15 cellular contexts compared by ENCODE assay signal in the genomic region with DNA sequence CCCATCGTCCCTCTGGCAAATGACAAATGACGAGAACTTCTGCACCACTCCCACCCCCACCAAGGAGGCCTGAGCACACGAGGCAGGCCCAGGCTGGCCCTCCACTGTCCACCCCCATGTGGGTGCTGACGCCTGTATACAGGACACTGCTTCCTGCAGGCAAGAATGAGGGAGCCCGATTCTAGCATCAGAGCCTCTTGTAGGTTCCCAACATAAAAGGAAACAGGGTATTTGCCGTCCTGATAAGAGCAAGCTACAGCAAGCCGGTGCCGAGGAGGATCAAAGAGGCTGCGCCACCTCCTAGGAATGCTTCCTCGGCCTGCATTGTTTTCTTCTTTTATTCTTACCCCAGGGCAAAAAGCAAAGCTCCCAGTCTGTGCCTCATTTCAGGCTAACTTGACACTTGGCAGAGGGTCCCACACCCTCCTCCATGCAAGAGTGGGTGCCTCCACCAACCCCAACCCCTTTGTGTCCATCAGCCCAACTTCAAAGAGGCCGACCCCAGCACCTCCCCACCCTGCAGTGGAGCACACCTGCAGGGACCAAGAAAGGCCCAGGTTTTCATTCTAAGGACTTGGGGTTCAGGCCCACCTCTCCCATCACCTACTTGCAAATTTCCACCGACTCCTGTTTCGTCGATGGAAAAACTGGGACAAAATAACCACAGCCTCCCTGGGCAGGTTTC. TPM values are rescaled to one million over a fixed set of nuclear protein-coding genes. Genes with fewer than 3 reads are reported as not detected.
DNase-seq lines count a peak whose midpoint lies in the region; ATAC-seq and TF ChIP-seq lines count a peak whose summit lies in the region.
"Had no signal": no experiment of that assay in that cellular context is flagged by ENCODE, and none has a peak within 500 bp of the region (broad histone marks: within the 10 kb centered on the region; RNA-seq: fewer than 3 reads in every experiment).

No MANE protein-coding gene starts in this region.

- no peak overlapping the region for H2AFZ ChIP-seq in neuronal stem cell (ENCODE audit: low read length)

- H3K4me3 Mint-ChIP-seq in stimulated activated naive CD8-positive, alpha-beta T cell treated with anti-CD3 and anti-CD28 coated beads, Interleukin-15, amount 100 ng/mL, for 72 hours, result no peak overlapping the region
- H3K4me3 Mint-ChIP-seq: CD8-positive, alpha-beta memory T cell; immature natural killer cell; stimulated activated naive CD8-positive, alpha-beta T cell treated with anti-CD3 and anti-CD28 coated beads, Interleukin-15, Interleukin-2, amounts not matched to agents 100 ng/mL and 50 ng/mL, for 24 hours; T-helper 17 cell had no signal

- WGBS in esophagus squamous epithelium, 2 donors, result 49 to 50% methylated on average over 7 to 8 of the region's 14 CpGs
- WGBS in neuronal stem cell (ENCODE audit: extremely low coverage in 2 of 2, insufficient read length in 2 of 2, insufficient replicate concordance in 1 of 2), 2 donors, result no CpG with 5 or more reads among the region's 14 CpGs
- WGBS in aorta, 2 donors, result 55% methylated on average over 14 of the region's 14 CpGs

- peak overlapping the region; percentile 39 for H2BK15ac ChIP-seq in neuronal stem cell (ENCODE audit: low read length)

- H3K4me1 ChIP-seq in esophagus squamous epithelium (peaks cover 10 to 29% (median 19%) of the 10 kb centered on the region in 3 donors), neuronal stem cell (ENCODE audit: control insufficient read depth in 2 of 2, insufficient read depth in 1 of 2, low read depth in 1 of 2, low read length in 2 of 2) (peaks cover 0 to 11% of the 10 kb centered on the region in 2 donors), aorta (ENCODE audit: control insufficient read depth in 1 of 2, insufficient read depth in 2 of 2, low read length in 2 of 2) (peaks cover 0 to 3% of the 10 kb centered on the region in 2 donors)

- no peak overlapping the region for H2BK5ac ChIP-seq in neuronal stem cell (ENCODE audit: low read length)

- H3K27ac ChIP-seq in esophagus squamous epithelium (peak overlapping the region; percentile 7 to 54 (median 34)), neuronal stem cell (replicated peaks; ENCODE audit: low read length) (no peak overlapping the region), aorta (ENCODE audit: low read depth in 1 of 2, low read length in 2 of 2) (peak overlapping the region in 1 of 2 donors; percentile 43)
- H3K27ac ChIP-seq: dorsolateral prefrontal cortex had no signal

- H3K9ac ChIP-seq in neuronal stem cell (ENCODE audit: low read depth, low read length, poor library complexity), result peak overlapping the region; percentile 34

- H3K9me3 ChIP-seq in esophagus squamous epithelium (no peaks in the 10 kb centered on the region), neuronal stem cell (replicated peaks in 1 of 2; ENCODE audit: control insufficient read depth in 2 of 2, insufficient read depth in 1 of 2, low read depth in 1 of 2, low read length in 2 of 2) (peaks cover 0 to 3% of the 10 kb centered on the region in 2 donors), aorta (ENCODE audit: control insufficient read depth, low read length) (no peaks in the 10 kb centered on the region)

- H3K9me3 Mint-ChIP-seq in stimulated activated naive CD8-positive, alpha-beta T cell treated with anti-CD3 and anti-CD28 coated beads, Interleukin-15, amount 100 ng/mL, for 72 hours, result no peaks in the 10 kb centered on the region
- H3K9me3 Mint-ChIP-seq: immature natural killer cell; stimulated activated naive CD8-positive, alpha-beta T cell treated with anti-CD3 and anti-CD28 coated beads, Interleukin-15, Interleukin-2, amounts not matched to agents 100 ng/mL and 50 ng/mL, for 24 hours had no signal

- no peak overlapping the region for H3K4ac ChIP-seq in neuronal stem cell (ENCODE audit: low read length)

- H3K27me3 ChIP-seq in esophagus squamous epithelium, result no peaks in the 10 kb centered on the region
- H3K27me3 ChIP-seq in neuronal stem cell (ENCODE audit: control insufficient read depth in 3 of 3, insufficient read depth in 3 of 3, low read depth in 1 of 3, low read length in 3 of 3), result no peaks in the 10 kb centered on the region
- H3K27me3 ChIP-seq in aorta (ENCODE audit: control insufficient read depth in 1 of 2, insufficient read depth in 2 of 2, low read length in 1 of 2), result no peaks in the 10 kb centered on the region
- H3K27me3 ChIP-seq: dorsolateral prefrontal cortex had no signal

- no peak for DNase-seq in stimulated activated naive CD8-positive, alpha-beta T cell treated with anti-CD3 and anti-CD28 coated beads, Interleukin-15, amount 100 ng/mL, for 72 hours
- DNase-seq in stimulated activated naive CD8-positive, alpha-beta T cell treated with anti-CD3 and anti-CD28 coated beads, Interleukin-15, Interleukin-2, amounts not matched to agents 100 U/mL and 50 U/mL, for 24 hours, result no peak
- DNase-seq in esophagus squamous epithelium (lab: John Stamatoyannopoulos, UW) (no peak), neuronal stem cell (ENCODE audit: low spot score) (no peak), aorta (no peak), NCI-H1105 treated with DMSO at 0.1 percent for 48 hours (lab: John Stamatoyannopoulos, UW) (no peak), H4 (ENCODE audit: low spot score) (no peak)
- no peak for DNase-seq in activated CD4-positive, alpha-beta T cell treated with anti-CD3 and anti-CD28 coated beads, Interleukin-2, amount 50 U/mL, for 4 hours
- DNase-seq: activated CD4-positive, CD25-positive, alpha-beta regulatory T cell treated with anti-CD3 and anti-CD28 coated beads, Interleukin-2, amount 50 U/mL, for 72 hours; CD8-positive, alpha-beta memory T cell; dorsolateral prefrontal cortex; immature natural killer cell; NCI-H524; T-helper 17 cell had no signal

- TF ChIP-seq POLR2A in esophagus squamous epithelium (IDR thresholded peaks at IDR 0.05), result no peak

- H3K79me1 ChIP-seq in neuronal stem cell (ENCODE audit: low read depth, low read length), result peaks cover 4% of the 10 kb centered on the region

- H3K4me1 Mint-ChIP-seq in stimulated activated naive CD8-positive, alpha-beta T cell treated with anti-CD3 and anti-CD28 coated beads, Interleukin-15, amount 100 ng/mL, for 72 hours, result no peaks in the 10 kb centered on the region
- H3K4me1 Mint-ChIP-seq: CD8-positive, alpha-beta memory T cell; immature natural killer cell; T-helper 17 cell had no signal

- no peak overlapping the region for H3K14ac ChIP-seq in neuronal stem cell (ENCODE audit: low read length)

- peak overlapping the region; percentile 63 for H2AK5ac ChIP-seq in neuronal stem cell (ENCODE audit: low read depth, low read length)

- no peaks in the 10 kb centered on the region for H3K27me3 Mint-ChIP-seq in stimulated activated naive CD8-positive, alpha-beta T cell treated with anti-CD3 and anti-CD28 coated beads, Interleukin-15, amount 100 ng/mL, for 72 hours
- H3K27me3 Mint-ChIP-seq: CD8-positive, alpha-beta memory T cell; stimulated activated naive CD8-positive, alpha-beta T cell treated with anti-CD3 and anti-CD28 coated beads, Interleukin-15, Interleukin-2, amounts not matched to agents 100 ng/mL and 50 ng/mL, for 24 hours; T-helper 17 cell had no signal

- no peak overlapping the region for H4K8ac ChIP-seq in neuronal stem cell (ENCODE audit: low read depth, low read length)

- no peak overlapping the region for H2BK120ac ChIP-seq in neuronal stem cell (ENCODE audit: low read depth, low read length)

- ATAC-seq in stimulated activated naive CD8-positive, alpha-beta T cell treated with anti-CD3 and anti-CD28 coated beads, Interleukin-15, amount 100 ng/mL, for 72 hours, result peak; percentile 26
- no peak for ATAC-seq in stimulated activated naive CD8-positive, alpha-beta T cell treated with anti-CD3 and anti-CD28 coated beads, Interleukin-15, Interleukin-2, amounts not matched to agents 100 U/mL and 50 U/mL, for 24 hours
- ATAC-seq in aorta (ENCODE audit: low FRiP score), result peak; percentile 24
- ATAC-seq: T-helper 17 cell had no signal

- H3K36me3 ChIP-seq in esophagus squamous epithelium, result no peaks in the 10 kb centered on the region
- H3K36me3 ChIP-seq in neuronal stem cell (replicated peaks in 1 of 2; ENCODE audit: control insufficient read depth in 2 of 2, insufficient read depth in 2 of 2, low read length in 2 of 2), result peaks cover 0 to 7% of the 10 kb centered on the region in 2 donors
- H3K36me3 ChIP-seq in aorta (ENCODE audit: control insufficient read depth in 1 of 2, insufficient read depth in 2 of 2, low read length in 1 of 2), result no peaks in the 10 kb centered on the region

- intact Hi-C loops in esophagus squamous epithelium (cut with DNase I), result no loop called here
- intact Hi-C loops in aorta (cut with DNase I), result loop anchor here in 1 of 2 donors (5.0 kb wide), 1 partner anchor 36 kb away; no protein-coding TSS in a partner anchor

- H4K91ac ChIP-seq in neuronal stem cell (ENCODE audit: low read depth, low read length, poor library complexity), result no peak overlapping the region

- H2BK12ac ChIP-seq in neuronal stem cell (ENCODE audit: low read length), result no peak overlapping the region

- peak overlapping the region; percentile 1 for H3K18ac ChIP-seq in neuronal stem cell (ENCODE audit: low read length)

- no peak for TF ChIP-seq CTCF in esophagus squamous epithelium (IDR thresholded peaks at IDR 0.05)

- no peak overlapping the region for H3K27ac Mint-ChIP-seq in stimulated activated naive CD8-positive, alpha-beta T cell treated with anti-CD3 and anti-CD28 coated beads, Interleukin-15, amount 100 ng/mL, for 72 hours
- H3K27ac Mint-ChIP-seq: CD8-positive, alpha-beta memory T cell; immature natural killer cell; stimulated activated naive CD8-positive, alpha-beta T cell treated with anti-CD3 and anti-CD28 coated beads, Interleukin-15, Interleukin-2, amounts not matched to agents 100 ng/mL and 50 ng/mL, for 24 hours; T-helper 17 cell had no signal

- no peak overlapping the region for H3K4me2 ChIP-seq in neuronal stem cell (ENCODE audit: insufficient read depth, low read length, poor library complexity, severe bottlenecking)

- H3K4me3 ChIP-seq in esophagus squamous epithelium (no peak overlapping the region), neuronal stem cell (ENCODE audit: low read length in 2 of 2) (no peak overlapping the region), aorta (ENCODE audit: low read length in 2 of 2) (no peak overlapping the region)
- H3K4me3 ChIP-seq: dorsolateral prefrontal cortex had no signal

- no peak overlapping the region for H3K23ac ChIP-seq in neuronal stem cell (ENCODE audit: low read depth, low read length, poor library complexity)

RNA-seq across cellular contexts. Expression of gene TNS3, which starts 23.8 kb away (rescaled TPM):
- total RNA-seq in esophagus squamous epithelium (10 to 100 TPM in 2 of 4 donors, 1 to 10 TPM in 2; 6.6 to 16.0 (median 9.6) TPM), aorta (100 to 1,000 TPM; 117 to 140 TPM)
- polyA plus RNA-seq in neuronal stem cell (2013, experiment 1 of 2), result 19.8 TPM
- polyA plus RNA-seq in neuronal stem cell (2013, experiment 2 of 2), result 19.8 TPM
- 10 to 100 TPM; 40.5 to 56.1 TPM for polyA plus RNA-seq in aorta
- 143 and 147 TPM in 2 replicates for total RNA-seq in H4 (2014; rRNA removed; shearing (Covaris generic))
- polyA plus RNA-seq: CD8-positive, alpha-beta memory T cell had no signal
